In genomic region chr6:114419175-114419574, GRCh38 we compare ENCODE assay signal across 10 cellular contexts.
DNase-seq lines count a peak whose midpoint lies in the region; ATAC-seq and TF ChIP-seq lines count a peak whose summit lies in the region.
"Had no signal": no experiment of that assay in that cellular context is flagged by ENCODE, and none has a peak within 500 bp of the region (broad histone marks: within the 10 kb centered on the region; RNA-seq: fewer than 3 reads in every experiment).

No MANE protein-coding gene starts in this region.

- H3K9me3 ChIP-seq in iPS-15b (ENCODE audit: control insufficient read depth, insufficient read depth, low read length) (no peaks in the 10 kb centered on the region), WERI-Rb-1 (ENCODE audit: severe bottlenecking) (no peaks in the 10 kb centered on the region)

- H3K27me3 ChIP-seq in iPS-15b (ENCODE audit: control insufficient read depth, insufficient read depth, low read length) = no peaks in the 10 kb centered on the region
- H3K27me3 ChIP-seq in WERI-Rb-1 (ENCODE audit: insufficient read depth, low read depth, severe bottlenecking) = no peaks in the 10 kb centered on the region

- peak overlapping the region; percentile 5 for H3K9ac ChIP-seq in iPS-15b (ENCODE audit: low read depth, low read length)

- H3K4me1 ChIP-seq in iPS-15b (ENCODE audit: control insufficient read depth, insufficient read depth, low read length) = peaks cover 26% of the 10 kb centered on the region

- H3K27ac ChIP-seq in WERI-Rb-1 = no peak overlapping the region

- peak; percentile 96 for ATAC-seq in GM19023 (IDR thresholded peaks at IDR 0.05; ENCODE audit: unreplicated experiment)
- ATAC-seq in HG03520 (IDR thresholded peaks at IDR 0.05; ENCODE audit: unreplicated experiment) = peak; percentile 100
- no peak for ATAC-seq in omental fat pad (ENCODE audit: low FRiP score)
- ATAC-seq: Panc1 had no signal

- no peak overlapping the region for H3K4me3 ChIP-seq in iPS-15b (ENCODE audit: low read depth, low read length)
- H3K4me3 ChIP-seq in WERI-Rb-1 (ENCODE audit: low read depth, low read length) = no peak overlapping the region

- DNase-seq in H4 (ENCODE audit: low spot score) (peak; percentile 53), activated gamma-delta T cell treated with Interleukin-2 at 50 U/mL for 16 hours (no peak), omental fat pad (ENCODE audit: low spot score) (no peak), WERI-Rb-1 (no peak)
- DNase-seq in stimulated activated CD4-positive, alpha-beta T cell treated with anti-CD3 and anti-CD28 coated beads, Interleukin-2, amount 100 ng/mL, for 24 hours = no peak
- DNase-seq: dermis blood vessel endothelial cell had no signal

- H3K36me3 ChIP-seq in iPS-15b (ENCODE audit: control insufficient read depth, insufficient read depth, low read length) (no peaks in the 10 kb centered on the region), WERI-Rb-1 (no peaks in the 10 kb centered on the region)

- TF ChIP-seq CTCF in omental fat pad (IDR thresholded peaks at IDR 0.05) = no peak
- TF ChIP-seq CTCF in WERI-Rb-1 (IDR thresholded peaks at IDR 0.05; ENCODE audit: low read depth, low read length) = no peak
